31 cellular contexts compared by ENCODE assay signal in genomic region chr1:68720476-68720875, GRCh38.
DNase-seq lines count a peak whose midpoint lies in the region; ATAC-seq, FAIRE-seq and TF ChIP-seq lines count a peak whose summit lies in the region.
"Had no signal": no experiment of that assay in that cellular context is flagged by ENCODE, and none has a peak within 500 bp of the region (broad histone marks: within the 10 kb centered on the region; RNA-seq: fewer than 3 reads in every experiment).

No MANE protein-coding gene starts in this region.

- H3K4me1 ChIP-seq in HepG2 (ENCODE audit: insufficient read depth, low read length) (no peaks in the 10 kb centered on the region), right lobe of liver (no peaks in the 10 kb centered on the region), K562 (replicated peaks in 1 of 2; ENCODE audit: control insufficient read depth in 2 of 2, insufficient read depth in 2 of 2, low read length in 2 of 2) (no peaks in the 10 kb centered on the region)
- H3K4me1 ChIP-seq: A549; BLaER1; BLaER1 treated with 17β-estradiol and CSF1 and Interleukin-3, amounts not matched to agents 10 nM and 100 nM; Caco-2 had no signal

- H3K79me2 ChIP-seq in HepG2 (ENCODE audit: insufficient read depth, low read length) (no peaks in the 10 kb centered on the region), K562 (ENCODE audit: control insufficient read depth, insufficient read depth, low read length) (no peaks in the 10 kb centered on the region)

- intact Hi-C loops in HepG2 (cut with micrococcal nuclease; ENCODE audit: unreplicated experiment) (no loop called here), right lobe of liver (cut with DNase I) (no loop called here), K562 (cut with micrococcal nuclease) (no loop called here)

- H3K9me3 ChIP-seq in HepG2 (ENCODE audit: low read length) (peaks cover 93% of the 10 kb centered on the region), right lobe of liver (no peaks in the 10 kb centered on the region), K562 (replicated peaks; ENCODE audit: control insufficient read depth, insufficient read depth, low read depth, low read length) (no peaks in the 10 kb centered on the region)
- H3K9me3 ChIP-seq: A549; BE2C; BLaER1; BLaER1 treated with 17β-estradiol and CSF1 and Interleukin-3, amounts not matched to agents 10 nM and 100 nM; Caco-2 had no signal

- FAIRE-seq in HepG2 (lab: Jason Lieb, UNC) = no peak
- FAIRE-seq in K562 (lab: Jason Lieb, UNC) = no peak
- FAIRE-seq: A204.1, A549, D721Med had no signal

- in situ Hi-C loops in HepG2 (cut with HindIII; ENCODE audit: extremely low pct_ligation_motif_present, low pct_unique_long_range_greater_than_20kb) (no loop called here), K562 (cut with MboI) (no loop called here)

- ATAC-seq in HepG2 (no peak), right lobe of liver (no peak), K562 (no peak)
- ATAC-seq: A549; CD8-positive, alpha-beta T cell had no signal

- TF ChIP-seq EP300 in HepG2 (IDR thresholded peaks at IDR 0.05; ENCODE audit: low read depth in 2 of 2, low read length in 2 of 2) (no peak), HepG2 (CRISPR knock-in tag; IDR thresholded peaks at IDR 0.05; ENCODE audit: borderline replicate concordance) (no peak), K562 (IDR thresholded peaks at IDR 0.05; ENCODE audit: low read length) (no peak)

- TF ChIP-seq CTCF in HepG2 (CRISPR knock-in tag; IDR thresholded peaks at IDR 0.05) = no peak
- TF ChIP-seq CTCF in right lobe of liver (IDR thresholded peaks at IDR 0.05) = no peak
- TF ChIP-seq CTCF in K562 (IDR thresholded peaks at IDR 0.05 in 2 of 3, conservative IDR thresholded peaks at IDR 0.05 in 1 of 3; ENCODE audit: insufficient read depth in 2 of 3, low read depth in 1 of 3, low read length in 3 of 3) = no peak

- CTCF ChIA-PET in HepG2 (lab: Yijun Ruan, JAX; ENCODE audit: low intra/inter-chr PET ratio, low total read pairs) (no interaction called here), K562 (lab: Yijun Ruan, JAX; ENCODE audit: low intra/inter-chr PET ratio) (no interaction called here)

- no peak overlapping the region for H3K4me2 ChIP-seq in HepG2 (ENCODE audit: low read depth, low read length)
- no peak overlapping the region for H3K4me2 ChIP-seq in K562 (ENCODE audit: insufficient read depth, low read length)
- H3K4me2 ChIP-seq: A549; BLaER1; BLaER1 treated with 17β-estradiol and CSF1 and Interleukin-3, amounts not matched to agents 10 nM and 100 nM had no signal

- TF ChIP-seq RAD21 in HepG2 (CRISPR knock-in tag; IDR thresholded peaks at IDR 0.05) = no peak
- no peak for TF ChIP-seq RAD21 in K562 (CRISPR knock-in tag; conservative IDR thresholded peaks at IDR 0.05 in 1 of 2, IDR thresholded peaks at IDR 0.05 in 1 of 2)

- no peak for DNase-seq in HepG2 (ENCODE audit: low spot score)
- no peak for DNase-seq in right lobe of liver
- no peak for DNase-seq in K562 (ENCODE audit: extremely low read depth in 1 of 4, low spot score in 3 of 4)
- no peak for DNase-seq in hippocampal formation (lab: John Stamatoyannopoulos, UW)
- DNase-seq: 8988T; ACHN; AML-193; BE2C; C1 segment of cervical spinal cord; Caco-2; Calu3; CD4-positive, alpha-beta memory T cell; CD4-positive, alpha-beta T cell; CD4-positive, CD25-positive, alpha-beta regulatory T cell; CD8-positive, alpha-beta memory T cell; CD8-positive, alpha-beta T cell; COR-L47; DMS 273 treated with DMSO at 0.1 percent for 48 hours; DMS153; DMS53; DMS79; DMS79 treated with DMSO at 0.1 percent for 48 hours; DND-41; EL had no signal

- TF ChIP-seq POLR2A in HepG2 (IDR thresholded peaks at IDR 0.05; ENCODE audit: insufficient read depth in 1 of 2, low read depth in 2 of 2, low read length in 2 of 2) = no peak
- no peak for TF ChIP-seq POLR2A in right lobe of liver (IDR thresholded peaks at IDR 0.05)
- TF ChIP-seq POLR2A in K562 (conservative IDR thresholded peaks at IDR 0.05) = no peak

- H3K4me3 ChIP-seq in HepG2 (replicated peaks in 1 of 3; ENCODE audit: insufficient read depth in 1 of 3, low read depth in 2 of 3, low read length in 3 of 3) (no peak overlapping the region), right lobe of liver (no peak overlapping the region), K562 (no peak overlapping the region)
- H3K4me3 ChIP-seq: A549; BLaER1; BLaER1 treated with 17β-estradiol and CSF1 and Interleukin-3, amounts not matched to agents 10 nM and 100 nM had no signal

- no peak overlapping the region for H3K9ac ChIP-seq in HepG2 (ENCODE audit: insufficient read depth, low read depth, low read length)
- no peak overlapping the region for H3K9ac ChIP-seq in K562 (ENCODE audit: insufficient read depth in 1 of 2, low read depth in 2 of 2, low read length in 2 of 2)
- H3K9ac ChIP-seq: BLaER1; BLaER1 treated with 17β-estradiol and CSF1 and Interleukin-3, amounts not matched to agents 10 nM and 100 nM had no signal

- H3K27me3 ChIP-seq in HepG2 (ENCODE audit: control insufficient read depth in 1 of 2, insufficient read depth in 2 of 2, low read length in 2 of 2) = no peaks in the 10 kb centered on the region
- no peaks in the 10 kb centered on the region for H3K27me3 ChIP-seq in right lobe of liver
- no peaks in the 10 kb centered on the region for H3K27me3 ChIP-seq in K562 (ENCODE audit: control insufficient read depth in 2 of 2, insufficient read depth in 2 of 2, low read length in 2 of 2)
- H3K27me3 ChIP-seq: BE2C; BLaER1; BLaER1 treated with 17β-estradiol and CSF1 and Interleukin-3, amounts not matched to agents 10 nM and 100 nM had no signal

- H3K9me1 ChIP-seq in K562 (ENCODE audit: control insufficient read depth, insufficient read depth, low read length) = no peaks in the 10 kb centered on the region

- H3K36me3 ChIP-seq in HepG2 (replicated peaks in 1 of 2; ENCODE audit: control insufficient read depth in 1 of 2, insufficient read depth in 2 of 2, low read length in 2 of 2) = no peaks in the 10 kb centered on the region
- no peaks in the 10 kb centered on the region for H3K36me3 ChIP-seq in right lobe of liver
- no peaks in the 10 kb centered on the region for H3K36me3 ChIP-seq in K562 (ENCODE audit: control insufficient read depth, insufficient read depth, low read length)
- H3K36me3 ChIP-seq: BE2C; BLaER1; BLaER1 treated with 17β-estradiol and CSF1 and Interleukin-3, amounts not matched to agents 10 nM and 100 nM had no signal

- POLR2A ChIA-PET in HepG2 (lab: Yijun Ruan, JAX) = no interaction called here
- POLR2A ChIA-PET in K562 (lab: Yijun Ruan, JAX) = no interaction called here

- BruUV-seq in HepG2 (replicated peaks; lab: Mats Ljungman, UMichigan) = no TSS peak
- no TSS peak for BruUV-seq in K562 (replicated peaks; lab: Mats Ljungman, UMichigan)

- WGBS in HepG2 (ENCODE audit: low lambda C conversion rate) = 7% methylated on average over 1 of the region's 1 CpG
- WGBS in right lobe of liver (ENCODE audit: insufficient coverage, low coverage, low lambda C conversion rate, missing lambda C conversion rate) = 33% methylated on average over 1 of the region's 1 CpG
- 0% methylated on average over 1 of the region's 1 CpG for WGBS in K562 (ENCODE audit: insufficient coverage, low coverage, missing lambda C conversion rate)

- H4K20me1 ChIP-seq in HepG2 (ENCODE audit: insufficient read depth, low read length) (no peaks in the 10 kb centered on the region), K562 (replicated peaks; ENCODE audit: control insufficient read depth, insufficient read depth, low read length) (no peaks in the 10 kb centered on the region)
- H4K20me1 ChIP-seq: BLaER1; BLaER1 treated with 17β-estradiol and CSF1 and Interleukin-3, amounts not matched to agents 10 nM and 100 nM had no signal

- H3K27ac ChIP-seq in HepG2 (ENCODE audit: extremely low read length, insufficient read depth, low read length) = no peak overlapping the region
- no peak overlapping the region for H3K27ac ChIP-seq in right lobe of liver
- H3K27ac ChIP-seq in K562 (ENCODE audit: extremely low read depth, low read depth, low read length) = no peak overlapping the region
- H3K27ac ChIP-seq: 22Rv1; A549; BLaER1; BLaER1 treated with 17β-estradiol and CSF1 and Interleukin-3, amounts not matched to agents 10 nM and 100 nM; C4-2B had no signal

- no peak overlapping the region for H2AFZ ChIP-seq in HepG2 (ENCODE audit: low read length)
- no peak overlapping the region for H2AFZ ChIP-seq in K562 (ENCODE audit: low read depth, low read length)

TF ChIP-seq in HepG2, 621 proteins besides CTCF, POLR2A, EP300 and RAD21:
- TF ChIP-seq RAD51 (IDR thresholded peaks at IDR 0.05; ENCODE audit: borderline replicate concordance) (peak; percentile 71), CHD2 (IDR thresholded peaks at IDR 0.05; ENCODE audit: low read depth, low read length) (no peak)

TF ChIP-seq in K562, 482 proteins besides CTCF, POLR2A, EP300 and RAD21:
- TF ChIP-seq TFE3 (CRISPR knock-in tag; IDR thresholded peaks at IDR 0.05) = peak; percentile 88
- no peak for TF ChIP-seq ZNF280B (CRISPR knock-in tag; IDR thresholded peaks at IDR 0.05)

Comparison
In these comparisons a context has a peak if more than half of its experiments do, and no peak if none do; other contexts are left out.
1. Of the 241 proteins assayed by ChIP-seq in both HepG2 and K562: peak only in HepG2: RAD51; only in K562: TFE3; in both: none; in neither: 239.